ENCODE assay signal across 22 cellular contexts in genomic region chr17:57937492-57937891, GRCh38. TPM values are rescaled to one million over a fixed set of nuclear protein-coding genes. Genes with fewer than 3 reads are reported as not detected.
A peak's percentile ranks its signal among the peaks of the same experiment; 100 is the strongest.
DNase-seq lines count a peak whose midpoint lies in the region; ATAC-seq and TF ChIP-seq lines count a peak whose summit lies in the region.
"Had no signal": no experiment of that assay in that cellular context is flagged by ENCODE, and none has a peak within 500 bp of the region (broad histone marks: within the 10 kb centered on the region; RNA-seq: fewer than 3 reads in every experiment).

No MANE protein-coding gene starts in this region.

- peaks cover 23% of the 10 kb centered on the region for H3K4me1 Mint-ChIP-seq in endodermal cell
- H3K4me1 Mint-ChIP-seq in GM23338, result peaks cover 29% of the 10 kb centered on the region

- H3F3A ChIP-seq in GM23338 (replicated peaks; ENCODE audit: low read depth), result 0 out of 2 replicates have a peak, but pooled peaks cover 5% of the 10 kb centered on the region

- no peak overlapping the region for H3K9ac ChIP-seq in endodermal cell (ENCODE audit: extremely low read depth, low read length, poor library complexity, severe bottlenecking)

- H3K27ac Mint-ChIP-seq in endodermal cell (no peak overlapping the region), GM23338 (no peak overlapping the region)
- H3K27ac Mint-ChIP-seq: activated CD4-positive, alpha-beta T cell treated with anti-CD3 and anti-CD28 coated beads, Interleukin-2, amount 10 ng/mL, durations not matched to agents 7 days and 5 days; activated naive CD8-positive, alpha-beta T cell; T-helper 1 cell treated with Interleukin-12 subunit alpha and Interleukin-12 subunit beta and Interleukin-4 antibody, amounts not matched to agents 30 μg/mL and 1 μg/mL, for 36 hours had no signal

- H3K4me1 ChIP-seq in left ventricle myocardium inferior, result peaks cover 99% of the 10 kb centered on the region
- peaks cover 13% of the 10 kb centered on the region for H3K4me1 ChIP-seq in endodermal cell (ENCODE audit: control insufficient read depth, insufficient read depth, low read length)
- peaks cover 36 to 53% of the 10 kb centered on the region in 2 experiments for H3K4me1 ChIP-seq in neutrophil (ENCODE audit: control insufficient read depth in 1 of 2, insufficient read depth in 1 of 2, low read depth in 1 of 2, low read length in 1 of 2)
- peaks cover 66 to 98% (median 71%) of the 10 kb centered on the region in 4 donors for H3K4me1 ChIP-seq in transverse colon
- peaks cover 13% of the 10 kb centered on the region for H3K4me1 ChIP-seq in GM23338 (ENCODE audit: insufficient read depth)

- no peak overlapping the region for H3K4me2 ChIP-seq in GM23338
- H3K4me2 ChIP-seq: PC-9 had no signal

- H3K4me3 ChIP-seq in left ventricle myocardium inferior (no peak overlapping the region), endodermal cell (ENCODE audit: low read length) (no peak overlapping the region), neutrophil (ENCODE audit: low read depth in 1 of 2, low read length in 1 of 2) (no peak overlapping the region), transverse colon (no peak overlapping the region), GM23338 (no peak overlapping the region)
- H3K4me3 ChIP-seq: PC-9, spleen, upper lobe of right lung had no signal

- in situ Hi-C loops in transverse colon (cut with MboI; ENCODE audit: low pct_ligation_motif_present in 1 of 4, low pct_unique_long_range_greater_than_20kb in 1 of 4, low sequenced_read_pairs in 3 of 4), result no loop called here

- H3K27ac ChIP-seq in left ventricle myocardium inferior (replicated peaks), result peak overlapping the region; percentile 97
- H3K27ac ChIP-seq in endodermal cell (ENCODE audit: low read depth, low read length), result peak overlapping the region; percentile 100
- H3K27ac ChIP-seq in neutrophil, result peak overlapping the region; percentile 61
- peak overlapping the region; percentile 91 to 99 (median 97) for H3K27ac ChIP-seq in transverse colon
- no peak overlapping the region for H3K27ac ChIP-seq in GM23338 (ENCODE audit: low read depth)
- H3K27ac ChIP-seq: PC-9 had no signal

- TF ChIP-seq CTCF in left ventricle myocardium inferior (IDR thresholded peaks at IDR 0.05; ENCODE audit: borderline replicate concordance) (no peak), endodermal cell (conservative IDR thresholded peaks at IDR 0.05) (no peak), neutrophil (IDR thresholded peaks at IDR 0.05) (no peak), transverse colon (IDR thresholded peaks at IDR 0.05) (no peak), GM23338 (conservative IDR thresholded peaks at IDR 0.05; ENCODE audit: low read depth in 2 of 2) (no peak)

- ATAC-seq in Right ventricle myocardium inferior (no peak), GM23338 (no peak)
- ATAC-seq: upper lobe of right lung had no signal

- H3K27me3 Mint-ChIP-seq in endodermal cell (ENCODE audit: insufficient read depth) (no peaks in the 10 kb centered on the region), GM23338 (ENCODE audit: insufficient read depth, low read depth, poor library complexity) (peaks cover 13% of the 10 kb centered on the region)
- H3K27me3 Mint-ChIP-seq: activated naive CD8-positive, alpha-beta T cell had no signal

- H3K9me3 ChIP-seq in left ventricle myocardium inferior (replicated peaks) (no peaks in the 10 kb centered on the region), endodermal cell (ENCODE audit: control insufficient read depth, low read length) (no peaks in the 10 kb centered on the region), neutrophil (no peaks in the 10 kb centered on the region), transverse colon (no peaks in the 10 kb centered on the region)
- H3K9me3 ChIP-seq: spleen, upper lobe of right lung had no signal

- no peak overlapping the region for H2AFZ ChIP-seq in GM23338
- H2AFZ ChIP-seq: PC-9 had no signal

- H3K36me3 Mint-ChIP-seq in endodermal cell (ENCODE audit: low read depth) (no peaks in the 10 kb centered on the region), GM23338 (ENCODE audit: low read depth) (no peaks in the 10 kb centered on the region)
- H3K36me3 Mint-ChIP-seq: activated naive CD8-positive, alpha-beta T cell had no signal

- WGBS in endodermal cell (ENCODE audit: insufficient coverage in 1 of 2, insufficient read length in 1 of 2), 2 experiments, result 100% methylated on average over 2 of the region's 2 CpGs; no CpG with 5 or more reads in 1 of the 2 experiments
- 82 to 88% methylated on average over 2 of the region's 2 CpGs for WGBS in transverse colon (ENCODE audit: low coverage in 1 of 2), 2 donors

- no peaks in the 10 kb centered on the region for H3K36me3 ChIP-seq in left ventricle myocardium inferior
- no peaks in the 10 kb centered on the region for H3K36me3 ChIP-seq in endodermal cell (ENCODE audit: control insufficient read depth, insufficient read depth, low read length)
- H3K36me3 ChIP-seq in neutrophil, result no peaks in the 10 kb centered on the region
- no peaks in the 10 kb centered on the region for H3K36me3 ChIP-seq in transverse colon
- no peaks in the 10 kb centered on the region for H3K36me3 ChIP-seq in GM23338 (ENCODE audit: insufficient read depth)
- H3K36me3 ChIP-seq: spleen, upper lobe of right lung had no signal

- intact Hi-C loops in left ventricle myocardium inferior (cut with micrococcal nuclease) (no loop called here), Right ventricle myocardium inferior (cut with DNase I) (loop anchor here (2.0 kb wide), 1 partner anchor 23 kb away; no protein-coding TSS in a partner anchor), transverse colon (cut with DNase I; ENCODE audit: low total_unique reads) (no loop called here)

- no peaks in the 10 kb centered on the region for H3K9me2 ChIP-seq in GM23338 (ENCODE audit: insufficient read depth)

- DNase-seq in left ventricle myocardium inferior (no peak), Right ventricle myocardium inferior (ENCODE audit: missing footprints) (no peak), endodermal cell (no peak), transverse colon (no peak), GM23338 (ENCODE audit: low spot score) (no peak), RKO (ENCODE audit: low spot score) (no peak)
- DNase-seq in stimulated activated CD4-positive, alpha-beta T cell treated with anti-CD3 and anti-CD28 coated beads, Interleukin-2, amount 100 ng/mL, for 24 hours, result no peak
- DNase-seq: activated CD4-positive, alpha-beta T cell treated with anti-CD3 and anti-CD28 coated beads, Interleukin-2, amount 10 ng/mL, durations not matched to agents 7 days and 5 days; C1 segment of cervical spinal cord; EL; glutamatergic neuron; H7; NCI-H446; PC-9; stimulated activated CD4-positive, alpha-beta T cell treated with anti-CD3 and anti-CD28 coated beads, Interleukin-4, amount 100 ng/mL, for 24 hours; stimulated activated naive CD4-positive, alpha-beta T cell treated with Interleukin-2 at 50 U/mL for 16 hours; upper lobe of right lung had no signal

- H3K79me2 ChIP-seq in GM23338 (replicated peaks; ENCODE audit: insufficient read depth), result no peaks in the 10 kb centered on the region

- H4K20me1 ChIP-seq in GM23338 (replicated peaks; ENCODE audit: insufficient read depth), result no peaks in the 10 kb centered on the region

- no peak for TF ChIP-seq POLR2A in transverse colon (IDR thresholded peaks at IDR 0.05)

- TF ChIP-seq EP300 in transverse colon (IDR thresholded peaks at IDR 0.05; ENCODE audit: low read depth), result no peak

- H3K27me3 ChIP-seq in left ventricle myocardium inferior (ENCODE audit: low read depth) (no peaks in the 10 kb centered on the region), endodermal cell (ENCODE audit: control insufficient read depth, insufficient read depth, low read length, poor library complexity, severe bottlenecking) (no peaks in the 10 kb centered on the region), neutrophil (no peaks in the 10 kb centered on the region), transverse colon (no peaks in the 10 kb centered on the region), GM23338 (ENCODE audit: insufficient read depth) (no peaks in the 10 kb centered on the region)
- H3K27me3 ChIP-seq: upper lobe of right lung had no signal

- H3K9me3 Mint-ChIP-seq in endodermal cell (no peaks in the 10 kb centered on the region), GM23338 (no peaks in the 10 kb centered on the region)
- H3K9me3 Mint-ChIP-seq: activated CD4-positive, alpha-beta T cell treated with anti-CD3 and anti-CD28 coated beads, Interleukin-2, amount 10 ng/mL, durations not matched to agents 7 days and 5 days; neural crest cell; T-helper 1 cell treated with Interleukin-12 subunit alpha and Interleukin-12 subunit beta and Interleukin-4 antibody, amounts not matched to agents 30 μg/mL and 1 μg/mL, for 36 hours had no signal

- no peak overlapping the region for H3K4me3 Mint-ChIP-seq in endodermal cell
- no peak overlapping the region for H3K4me3 Mint-ChIP-seq in GM23338
- H3K4me3 Mint-ChIP-seq: activated CD4-positive, alpha-beta T cell treated with anti-CD3 and anti-CD28 coated beads, Interleukin-2, amount 10 ng/mL, durations not matched to agents 7 days and 5 days; activated naive CD8-positive, alpha-beta T cell; T-helper 1 cell treated with Interleukin-12 subunit alpha and Interleukin-12 subunit beta and Interleukin-4 antibody, amounts not matched to agents 30 μg/mL and 1 μg/mL, for 36 hours had no signal

TF ChIP-seq in GM23338, 12 proteins besides CTCF, POLR2A, EP300 and RAD21 (continues in another document):
- no peak for TF ChIP-seq ZNF114 (CRISPR knock-in tag; IDR thresholded peaks at IDR 0.05)
- TF ChIP-seq NANOG (IDR thresholded peaks at IDR 0.05; ENCODE audit: borderline replicate concordance), result no peak

RNA-seq across cellular contexts. Expression of gene CUEDC1, which starts 17.7 kb away (rescaled TPM):
- total RNA-seq in left ventricle myocardium inferior (43.2 TPM), Right ventricle myocardium inferior (49.1 TPM), endodermal cell (10 to 100 TPM; 11.0 to 18.7 TPM), transverse colon (10 to 100 TPM; 20.2 to 27.3 (median 24.6) TPM)
- 43.5 TPM for polyA plus RNA-seq in endodermal cell (2013, experiment 1 of 2)
- polyA plus RNA-seq in endodermal cell (2013, experiment 2 of 2), result 39.6 TPM
- 3.0 and 3.3 TPM in 2 replicates for total RNA-seq in GM23338 (2014; rRNA removed; shearing (Covaris generic))
- polyA plus RNA-seq in GM23338 (2016; fragmentation: Nextera tagmentation; extraction: Ambion mirVana), result 7.7 and 11.3 TPM in 2 replicates

RNA-seq across cellular contexts. Expression of gene VEZF1, which starts 50.6 kb away (rescaled TPM):
- total RNA-seq in left ventricle myocardium inferior, result 77.2 TPM
- total RNA-seq in Right ventricle myocardium inferior, result 74.2 TPM
- total RNA-seq in endodermal cell, result 10 to 100 TPM; 50.3 to 59.3 TPM
- polyA plus RNA-seq in endodermal cell (2013, experiment 1 of 2), result 143 TPM
- 140 TPM for polyA plus RNA-seq in endodermal cell (2013, experiment 2 of 2)
- 10 to 100 TPM; 44.0 to 65.1 (median 50.1) TPM for total RNA-seq in transverse colon
- 67.7 and 74.6 TPM in 2 replicates for total RNA-seq in GM23338 (2014; rRNA removed; shearing (Covaris generic))
- polyA plus RNA-seq in GM23338 (2016; fragmentation: Nextera tagmentation; extraction: Ambion mirVana), result 34.8 and 36.0 TPM in 2 replicates
